28 cellular contexts compared by ENCODE assay signal in the genomic region with DNA sequence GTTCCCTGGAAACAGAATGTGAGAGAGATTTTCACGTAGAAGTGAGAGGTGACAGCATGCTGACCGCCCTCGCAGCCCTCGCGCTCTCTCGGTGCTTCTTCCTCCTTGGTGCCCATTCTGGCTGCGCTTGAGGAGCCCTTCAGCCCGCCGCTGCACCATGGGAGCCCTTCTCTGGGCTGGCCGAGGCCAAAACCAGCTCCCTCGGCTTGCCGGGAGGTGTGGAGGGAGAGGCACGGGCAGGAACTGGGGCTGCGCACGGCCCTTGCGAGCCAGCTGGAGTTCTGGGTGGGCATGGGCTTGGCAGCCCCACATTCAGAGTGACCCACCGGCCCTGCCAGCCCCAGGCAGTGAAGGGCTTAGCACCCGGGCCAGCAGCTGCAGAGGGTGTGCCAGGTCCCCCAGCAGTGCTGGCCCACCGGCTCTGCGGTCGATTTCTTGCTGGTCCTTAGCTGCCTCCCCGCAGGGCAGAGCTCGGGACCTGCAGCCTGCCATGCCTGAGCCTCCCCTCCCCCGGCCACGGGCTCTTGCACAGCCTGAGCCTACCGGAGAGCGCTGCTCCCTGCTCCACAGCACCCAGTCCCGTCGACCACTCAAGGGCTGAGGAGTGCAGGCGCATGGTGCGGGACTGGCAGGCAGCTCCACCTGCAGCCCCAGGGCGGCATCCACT.
"Had no signal": no experiment of that assay in that cellular context is flagged by ENCODE, and none has a peak within 500 bp of the region (broad histone marks: within the 10 kb centered on the region; RNA-seq: fewer than 3 reads in every experiment).

No MANE protein-coding gene starts in this region.

- H3K36me3 ChIP-seq: colonic mucosa, esophagus squamous epithelium, gastroesophageal sphincter had no signal

- H3K4me1 ChIP-seq: body of pancreas, colonic mucosa, esophagus squamous epithelium, gastroesophageal sphincter had no signal

- ATAC-seq: activated T-cell treated with anti-CD3 and anti-CD28 coated beads, Interleukin-2, amount 50 U/mL, for 72 hours; body of pancreas; gastroesophageal sphincter; T-helper 17 cell; WTC11 had no signal

- H3K4me3 ChIP-seq: body of pancreas, colonic mucosa, esophagus squamous epithelium, gastroesophageal sphincter had no signal

- DNase-seq: activated CD4-positive, alpha-beta memory T cell treated with anti-CD3 and anti-CD28 coated beads, Interleukin-2, amount 10 ng/mL, durations not matched to agents 7 days and 5 days; activated CD4-positive, alpha-beta T cell treated with anti-CD3 and anti-CD28 coated beads for 1 hour; activated CD4-positive, alpha-beta T cell treated with anti-CD3 and anti-CD28 coated beads for 4 hours; activated CD4-positive, alpha-beta T cell treated with anti-CD3 and anti-CD28 coated beads, Interleukin-2, amount 10 ng/mL, durations not matched to agents 7 days and 5 days; activated CD4-positive, alpha-beta T cell treated with anti-CD3 and anti-CD28 coated beads, Interleukin-2, amount 50 U/mL, for 4 hours; activated CD8-positive, alpha-beta memory T cell treated with anti-CD3 and anti-CD28 coated beads, Interleukin-2, amount 50 U/mL, for 48 hours; activated gamma-delta T cell treated with Interleukin-2 at 50 U/mL for 16 hours; activated naive CD4-positive, alpha-beta T cell treated with anti-CD3 and anti-CD28 coated beads, Interleukin-2, amount 50 U/mL, for 16 hours; activated naive CD4-positive, alpha-beta T cell treated with Interleukin-2 at 50 U/mL for 16 hours; activated T-cell treated with anti-CD3 and anti-CD28 coated beads for 4 hours; activated T-cell treated with anti-CD3 and anti-CD28 coated beads, Interleukin-2, amount 50 U/mL, for 24 hours; activated T-cell treated with anti-CD3 and anti-CD28 coated beads, Interleukin-2, amount 50 U/mL, for 72 hours; amniotic stem cell; body of pancreas; caudate nucleus; colonic mucosa; effector CD8-positive, alpha-beta T cell; esophagus squamous epithelium; foreskin melanocyte; T-helper 1 cell; T-helper 17 cell; T1000 had no signal

- H3K9me3 ChIP-seq: body of pancreas, colonic mucosa, gastroesophageal sphincter had no signal

- H3K27me3 ChIP-seq: body of pancreas, colonic mucosa, esophagus squamous epithelium had no signal

- FAIRE-seq: endometrium, endothelial cell of umbilical vein had no signal

- H3K27ac ChIP-seq: body of pancreas, colonic mucosa, epithelial cell of prostate, esophagus squamous epithelium, gastroesophageal sphincter, VCaP had no signal
